ENCODE assay signal across 23 cellular contexts in the genomic region with DNA sequence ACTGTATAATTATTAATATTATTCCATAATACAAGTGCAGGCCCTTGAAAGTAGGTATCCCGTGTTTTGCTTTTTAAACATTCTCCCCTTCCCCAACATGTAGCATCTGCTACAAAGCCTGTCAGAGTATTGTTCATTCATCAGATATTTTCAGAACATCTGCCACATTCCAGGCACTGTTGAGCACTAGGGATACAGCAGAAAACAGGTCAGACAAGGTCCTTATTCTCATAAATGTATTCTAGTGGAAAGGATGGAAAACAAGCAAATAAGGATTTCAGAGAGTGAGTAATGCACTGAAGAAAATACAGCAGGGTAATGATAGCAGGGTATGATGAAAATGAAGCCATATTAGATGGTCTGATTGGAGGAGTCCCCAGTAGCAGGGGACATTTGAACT. TPM values are rescaled to one million over a fixed set of nuclear protein-coding genes. Genes with fewer than 3 reads are reported as not detected.
DNase-seq lines count a peak whose midpoint lies in the region; ATAC-seq and TF ChIP-seq lines count a peak whose summit lies in the region.
"Had no signal": no experiment of that assay in that cellular context is flagged by ENCODE, and none has a peak within 500 bp of the region (broad histone marks: within the 10 kb centered on the region; RNA-seq: fewer than 3 reads in every experiment).

No MANE protein-coding gene starts in this region.

- H2AFZ ChIP-seq in GM23338, result no peak overlapping the region
- H2AFZ ChIP-seq: hepatocyte had no signal

- no peak for TF ChIP-seq CTCF in activated CD8-positive, alpha-beta T cell treated with anti-CD3 and anti-CD28 coated beads for 36 hours (IDR thresholded peaks at IDR 0.05)
- TF ChIP-seq CTCF in GM23338 (conservative IDR thresholded peaks at IDR 0.05; ENCODE audit: low read depth in 2 of 2) (no peak), VCaP (conservative IDR thresholded peaks at IDR 0.05) (no peak), lower lobe of right lung (IDR thresholded peaks at IDR 0.05) (no peak)

- intact Hi-C loops in activated CD8-positive, alpha-beta T cell treated with anti-CD3 and anti-CD28 coated beads for 36 hours (cut with micrococcal nuclease), result no loop called here
- intact Hi-C loops in lower lobe of right lung (cut with DNase I), result no loop called here

- peak overlapping the region; percentile 68 for H3K27ac Mint-ChIP-seq in activated CD8-positive, alpha-beta T cell treated with anti-CD3 and anti-CD28 coated beads for 36 hours
- H3K27ac Mint-ChIP-seq in activated CD8-positive, alpha-beta T cell treated with anti-CD3 and anti-CD28 coated beads, Interleukin-2, amount 10 ng/mL, durations not matched to agents 7 days and 5 days, result no peak overlapping the region
- H3K27ac Mint-ChIP-seq in GM23338, result no peak overlapping the region
- peak overlapping the region in 7 of 10 donors; percentile 2 to 78 (median 58) for H3K27ac Mint-ChIP-seq in naive thymus-derived CD8-positive, alpha-beta T cell
- H3K27ac Mint-ChIP-seq: activated T-helper 2 cell treated with anti-CD3 and anti-CD28 coated beads, Interferon-gamma antibody, Interleukin-2, Interleukin-4, amounts not matched to agents 10 μg/mL and 5 μg/mL and 100 μg/mL, durations not matched to agents 14 hours and 24 hours and 36 hours; endodermal cell had no signal

- POLR2A ChIA-PET in activated CD8-positive, alpha-beta T cell treated with anti-CD3 and anti-CD28 coated beads for 36 hours (lab: Charles Lee), result interaction anchor here (0.6 to 0.9 kb wide), 2 partner anchors 61 to 1755 kb away, joined by 3 to 4 read pairs; no protein-coding TSS in a partner anchor
- POLR2A ChIA-PET in activated CD8-positive, alpha-beta T cell treated with anti-CD3 and anti-CD28 coated beads, Interleukin-2, amount 10 ng/mL, durations not matched to agents 7 days and 5 days (lab: Charles Lee), result no interaction called here
- POLR2A ChIA-PET in naive thymus-derived CD8-positive, alpha-beta T cell (lab: Charles Lee), result interaction anchor here (10.2 kb wide), 1 partner anchor 20 kb away, joined by 269 read pairs; no protein-coding TSS in a partner anchor

- peaks cover 90% of the 10 kb centered on the region for H3K79me2 ChIP-seq in GM23338 (replicated peaks; ENCODE audit: insufficient read depth)

- peaks cover 58% of the 10 kb centered on the region for H4K20me1 ChIP-seq in GM23338 (replicated peaks; ENCODE audit: insufficient read depth)

- no peaks in the 10 kb centered on the region for H3K27me3 Mint-ChIP-seq in activated CD8-positive, alpha-beta T cell treated with anti-CD3 and anti-CD28 coated beads for 36 hours
- H3K27me3 Mint-ChIP-seq in activated CD8-positive, alpha-beta T cell treated with anti-CD3 and anti-CD28 coated beads, Interleukin-2, amount 10 ng/mL, durations not matched to agents 7 days and 5 days (ENCODE audit: low read depth), result no peaks in the 10 kb centered on the region
- H3K27me3 Mint-ChIP-seq in GM23338 (ENCODE audit: insufficient read depth, low read depth, poor library complexity), result peaks cover 16% of the 10 kb centered on the region
- no peaks in the 10 kb centered on the region for H3K27me3 Mint-ChIP-seq in naive thymus-derived CD8-positive, alpha-beta T cell
- H3K27me3 Mint-ChIP-seq: CD8-positive, alpha-beta memory T cell had no signal

- H3K36me3 ChIP-seq in GM23338 (ENCODE audit: insufficient read depth) (peaks cover 31% of the 10 kb centered on the region), lower lobe of right lung (peaks cover 55% of the 10 kb centered on the region)

- H3K4me2 ChIP-seq in GM23338, result no peak overlapping the region
- H3K4me2 ChIP-seq: hepatocyte had no signal

- CTCF ChIA-PET in activated CD8-positive, alpha-beta T cell treated with anti-CD3 and anti-CD28 coated beads for 36 hours (lab: Charles Lee), result no interaction called here
- CTCF ChIA-PET in activated CD8-positive, alpha-beta T cell treated with anti-CD3 and anti-CD28 coated beads, Interleukin-2, amount 10 ng/mL, durations not matched to agents 7 days and 5 days (lab: Charles Lee), result interaction anchor here (1.1 to 6.2 kb wide), 2 partner anchors 49 to 72 kb away, joined by 3 to 63 read pairs; no protein-coding TSS in a partner anchor

- peaks cover 52% of the 10 kb centered on the region for H3K36me3 Mint-ChIP-seq in activated CD8-positive, alpha-beta T cell treated with anti-CD3 and anti-CD28 coated beads for 36 hours (ENCODE audit: low read depth)
- H3K36me3 Mint-ChIP-seq in activated CD8-positive, alpha-beta T cell treated with anti-CD3 and anti-CD28 coated beads, Interleukin-2, amount 10 ng/mL, durations not matched to agents 7 days and 5 days (ENCODE audit: low read depth), result peaks cover 66% of the 10 kb centered on the region
- H3K36me3 Mint-ChIP-seq in GM23338 (ENCODE audit: low read depth), result peaks cover 69% of the 10 kb centered on the region
- H3K36me3 Mint-ChIP-seq in naive thymus-derived CD8-positive, alpha-beta T cell, result peaks cover 9 to 67% (median 15%) of the 10 kb centered on the region in 3 donors

- H3K4me1 ChIP-seq in GM23338 (ENCODE audit: insufficient read depth) (peaks cover 10% of the 10 kb centered on the region; the same call in 1 of the 2 replicates), lower lobe of right lung (peaks cover 25% of the 10 kb centered on the region)

- no peak overlapping the region for H3K4me3 Mint-ChIP-seq in activated CD8-positive, alpha-beta T cell treated with anti-CD3 and anti-CD28 coated beads for 36 hours
- H3K4me3 Mint-ChIP-seq in activated CD8-positive, alpha-beta T cell treated with anti-CD3 and anti-CD28 coated beads, Interleukin-2, amount 10 ng/mL, durations not matched to agents 7 days and 5 days, result no peak overlapping the region
- no peak overlapping the region for H3K4me3 Mint-ChIP-seq in GM23338
- peak overlapping the region in 2 of 10 donors; percentile 0 to 30 for H3K4me3 Mint-ChIP-seq in naive thymus-derived CD8-positive, alpha-beta T cell
- H3K4me3 Mint-ChIP-seq: endodermal cell had no signal

- no peak for DNase-seq in activated CD8-positive, alpha-beta T cell treated with anti-CD3 and anti-CD28 coated beads for 36 hours
- no peak for DNase-seq in activated CD8-positive, alpha-beta T cell treated with anti-CD3 and anti-CD28 coated beads, Interleukin-2, amount 10 ng/mL, durations not matched to agents 7 days and 5 days
- DNase-seq in GM23338 (ENCODE audit: low spot score) (no peak), lower lobe of right lung (no peak), NCI-H2227 (lab: John Stamatoyannopoulos, UW; ENCODE audit: unreplicated experiment) (no peak)
- DNase-seq in naive thymus-derived CD8-positive, alpha-beta T cell, result no peak
- DNase-seq: ACHN; activated CD4-positive, alpha-beta T cell treated with anti-CD3 and anti-CD28 coated beads, Interleukin-2, amount 50 U/mL, for 48 hours; anterior cingulate cortex; CD8-positive, alpha-beta memory T cell; EL; mesendoderm; NCI-H2029 treated with DMSO at 0.1 percent for 48 hours; NCI-H69; Peyer's patch had no signal

- no peaks in the 10 kb centered on the region for H3K9me3 ChIP-seq in lower lobe of right lung
- H3K9me3 ChIP-seq: neutrophil, Peyer's patch, right atrium auricular region, vagina had no signal

- H3K9me3 Mint-ChIP-seq in activated CD8-positive, alpha-beta T cell treated with anti-CD3 and anti-CD28 coated beads for 36 hours, result no peaks in the 10 kb centered on the region
- no peaks in the 10 kb centered on the region for H3K9me3 Mint-ChIP-seq in activated CD8-positive, alpha-beta T cell treated with anti-CD3 and anti-CD28 coated beads, Interleukin-2, amount 10 ng/mL, durations not matched to agents 7 days and 5 days (ENCODE audit: insufficient read depth)
- H3K9me3 Mint-ChIP-seq in GM23338, result peaks cover 7% of the 10 kb centered on the region
- H3K9me3 Mint-ChIP-seq in naive thymus-derived CD8-positive, alpha-beta T cell, result peaks cover 0 to 7% (median 0%) of the 10 kb centered on the region in 9 donors
- H3K9me3 Mint-ChIP-seq: CD8-positive, alpha-beta memory T cell had no signal

- H3K9me2 ChIP-seq in GM23338 (ENCODE audit: insufficient read depth), result 0 out of 2 replicates have a peak, but pooled peaks cover 5% of the 10 kb centered on the region

- peaks cover 32% of the 10 kb centered on the region for H3F3A ChIP-seq in GM23338 (replicated peaks; ENCODE audit: low read depth)

- H3K4me3 ChIP-seq in GM23338 (no peak overlapping the region), lower lobe of right lung (no peak overlapping the region)
- H3K4me3 ChIP-seq: hepatocyte, Peyer's patch, right atrium auricular region, vagina had no signal

- H3K27me3 ChIP-seq in GM23338 (ENCODE audit: insufficient read depth) (no peaks in the 10 kb centered on the region), lower lobe of right lung (ENCODE audit: low read depth) (no peaks in the 10 kb centered on the region)
- H3K27me3 ChIP-seq: hepatocyte, neutrophil, Peyer's patch, right atrium auricular region, vagina had no signal

- peaks cover 49% of the 10 kb centered on the region for H3K4me1 Mint-ChIP-seq in activated CD8-positive, alpha-beta T cell treated with anti-CD3 and anti-CD28 coated beads for 36 hours (ENCODE audit: low read depth)
- H3K4me1 Mint-ChIP-seq in activated CD8-positive, alpha-beta T cell treated with anti-CD3 and anti-CD28 coated beads, Interleukin-2, amount 10 ng/mL, durations not matched to agents 7 days and 5 days (ENCODE audit: low read depth), result peaks cover 41% of the 10 kb centered on the region
- H3K4me1 Mint-ChIP-seq in GM23338, result peaks cover 18% of the 10 kb centered on the region
- H3K4me1 Mint-ChIP-seq in naive thymus-derived CD8-positive, alpha-beta T cell, result peaks cover 42 to 75% (median 68%) of the 10 kb centered on the region in 4 donors

- ATAC-seq in activated CD8-positive, alpha-beta T cell treated with anti-CD3 and anti-CD28 coated beads for 36 hours, result no peak
- ATAC-seq in activated CD8-positive, alpha-beta T cell treated with anti-CD3 and anti-CD28 coated beads, Interleukin-2, amount 10 ng/mL, durations not matched to agents 7 days and 5 days, result no peak
- no peak for ATAC-seq in GM23338
- ATAC-seq in naive thymus-derived CD8-positive, alpha-beta T cell, result no peak
- no peak for ATAC-seq in lower lobe of right lung
- no peak for ATAC-seq in HG03045 (IDR thresholded peaks at IDR 0.05; ENCODE audit: unreplicated experiment)

- H3K27ac ChIP-seq in GM23338 (ENCODE audit: low read depth), result peak overlapping the region; percentile 12; the same call in 1 of the 2 replicates
- peak overlapping the region; percentile 40 for H3K27ac ChIP-seq in VCaP
- H3K27ac ChIP-seq in lower lobe of right lung, result no peak overlapping the region
- H3K27ac ChIP-seq: hepatocyte, neutrophil, Peyer's patch, right atrium auricular region, vagina had no signal

RNA-seq across cellular contexts. Expression of a gene that starts 3.8 kb away (rescaled TPM):
- 10 to 100 TPM; 82.9 to 83.7 TPM for total RNA-seq in activated CD8-positive, alpha-beta T cell treated with anti-CD3 and anti-CD28 coated beads for 36 hours
- 100 to 1,000 TPM; 134 to 145 TPM for total RNA-seq in activated CD8-positive, alpha-beta T cell treated with anti-CD3 and anti-CD28 coated beads, Interleukin-2, amount 10 ng/mL, durations not matched to agents 7 days and 5 days
- 90.7 and 91.1 TPM in 2 replicates for total RNA-seq in GM23338 (2014; rRNA removed; shearing (Covaris generic))
- polyA plus RNA-seq in GM23338 (2016; fragmentation: Nextera tagmentation; extraction: Ambion mirVana), result 166 and 173 TPM in 2 replicates
- 100 to 1,000 TPM; 161 to 162 TPM for total RNA-seq in naive thymus-derived CD8-positive, alpha-beta T cell
- 100 to 1,000 TPM; 181 to 199 (median 190) TPM for polyA plus RNA-seq in naive thymus-derived CD8-positive, alpha-beta T cell
- 152 TPM for total RNA-seq in lower lobe of right lung

RNA-seq across cellular contexts. Expression of a gene that starts 4.1 kb away (rescaled TPM):
- total RNA-seq in activated CD8-positive, alpha-beta T cell treated with anti-CD3 and anti-CD28 coated beads for 36 hours, result 10 to 100 TPM; 13.8 to 16.3 TPM
- total RNA-seq in activated CD8-positive, alpha-beta T cell treated with anti-CD3 and anti-CD28 coated beads, Interleukin-2, amount 10 ng/mL, durations not matched to agents 7 days and 5 days, result 10 to 100 TPM; 12.7 to 13.1 TPM
- total RNA-seq in GM23338 (2014; rRNA removed; shearing (Covaris generic)), result 8.0 and 12.0 TPM in 2 replicates
- 6.6 and 10.4 TPM in 2 replicates for polyA plus RNA-seq in GM23338 (2016; fragmentation: Nextera tagmentation; extraction: Ambion mirVana)
- total RNA-seq in naive thymus-derived CD8-positive, alpha-beta T cell, result 10 to 100 TPM; 28.7 to 30.9 TPM
- polyA plus RNA-seq in naive thymus-derived CD8-positive, alpha-beta T cell, result 10 to 100 TPM; 12.0 to 15.6 (median 14.0) TPM
- 21.1 TPM for total RNA-seq in lower lobe of right lung

Comparison
In these comparisons a context has a peak if more than half of its experiments do, and no peak if none do; other contexts are left out.
1. H3K27ac Mint-ChIP-seq: peak in activated CD8-positive, alpha-beta T cell treated with anti-CD3 and anti-CD28 coated beads for 36 hours (single experiment) and naive thymus-derived CD8-positive, alpha-beta T cell (7 of 10); none in activated CD8-positive, alpha-beta T cell treated with anti-CD3 and anti-CD28 coated beads, Interleukin-2, amount 10 ng/mL, durations not matched to agents 7 days and 5 days (single experiment) and GM23338 (single experiment).